Comparison of ENCODE assay signal across 10 cellular contexts in the genomic region with DNA sequence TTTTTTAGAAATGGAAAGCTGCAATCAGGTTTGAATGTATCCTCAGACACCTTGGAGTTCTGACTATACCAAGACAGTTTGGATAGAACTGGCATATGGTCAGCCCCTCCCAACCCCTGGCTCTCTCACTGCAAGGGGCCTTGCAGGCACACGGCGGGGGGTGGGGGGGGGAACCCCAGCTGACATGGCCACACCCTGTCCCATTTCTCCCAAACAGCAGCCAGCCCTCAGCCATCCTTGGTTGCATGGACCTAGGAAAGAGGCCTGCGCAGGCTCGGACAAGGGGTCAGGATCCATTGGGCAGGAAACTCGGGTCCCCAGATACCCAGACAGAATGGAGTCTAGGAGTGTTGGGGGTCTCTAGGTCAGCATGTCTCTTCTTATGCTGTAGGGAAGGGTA. TPM values are rescaled to one million over a fixed set of nuclear protein-coding genes. Genes with fewer than 3 reads are reported as not detected.
DNase-seq lines count a peak whose midpoint lies in the region; ATAC-seq, FAIRE-seq and TF ChIP-seq lines count a peak whose summit lies in the region.
"Had no signal": no experiment of that assay in that cellular context is flagged by ENCODE, and none has a peak within 500 bp of the region (broad histone marks: within the 10 kb centered on the region; RNA-seq: fewer than 3 reads in every experiment).

No MANE protein-coding gene starts in this region.

- TF ChIP-seq CTCF in HCT116 (IDR thresholded peaks at IDR 0.05 in 2 of 3, conservative IDR thresholded peaks at IDR 0.05 in 1 of 3; ENCODE audit: borderline replicate concordance in 1 of 3, insufficient read depth in 1 of 3, low read depth in 2 of 3, low read length in 2 of 3) (no peak), GM12878 (IDR thresholded peaks at IDR 0.05 in 2 of 3, conservative IDR thresholded peaks at IDR 0.05 in 1 of 3; ENCODE audit: control insufficient read depth in 2 of 3, extremely low read depth in 1 of 3, insufficient read depth in 1 of 3, low read depth in 3 of 3, low read length in 3 of 3) (no peak), nephron progenitor cell (IDR thresholded peaks at IDR 0.05) (no peak), prostate gland (IDR thresholded peaks at IDR 0.05) (no peak)

- CTCF ChIA-PET in HCT116 (lab: Charles Lee) (interaction anchor here (1.2 to 2.4 kb wide), 7 partner anchors 8 to 101 kb away, joined by 3 to 22 read pairs (median 7); partner anchors contain the start of gene RPL32), GM12878 (lab: Yijun Ruan, JAX) (interaction anchor here (0.9 to 3.7 kb wide), 5 partner anchors 8 to 217 kb away, joined by 3 to 22 read pairs (median 4); partner anchors contain the start of genes RPL32 and TMEM40)

- POLR2A ChIA-PET in HCT116 (lab: Charles Lee) = interaction anchor here (1.1 to 1.5 kb wide), 2 partner anchors 12 to 21 kb away, joined by 3 read pairs; no protein-coding TSS in a partner anchor
- POLR2A ChIA-PET in GM12878 (lab: Charles Lee) = interaction anchor here (0.9 kb wide), 1 partner anchor 211 kb away, joined by 3 read pairs; no protein-coding TSS in a partner anchor

- intact Hi-C loops in HCT116 (cut with micrococcal nuclease) = no loop called here
- intact Hi-C loops in GM12878 (cut with micrococcal nuclease; ENCODE audit: unreplicated experiment) = no loop called here
- intact Hi-C loops in prostate gland (cut with DNase I) = no loop called here

- H3K4me3 Mint-ChIP-seq in CD4-positive, CD25-positive, alpha-beta regulatory T cell = peak overlapping the region; percentile 16 to 91 (median 77)
- H3K4me3 Mint-ChIP-seq in nephron progenitor cell = peak overlapping the region; percentile 59

- H3K79me2 ChIP-seq in HCT116 (ENCODE audit: insufficient read depth, low read length) (no peaks in the 10 kb centered on the region), GM12878 (ENCODE audit: control insufficient read depth, insufficient read depth, low read length) (no peaks in the 10 kb centered on the region)

- TF ChIP-seq RAD21 in HCT116 (IDR thresholded peaks at IDR 0.05; ENCODE audit: low read depth) (no peak), GM12878 (IDR thresholded peaks at IDR 0.05; ENCODE audit: insufficient read depth, low read depth, low read length) (no peak)

- RAD21 ChIA-PET in HCT116 (lab: Charles Lee; ENCODE audit: low non-redundant PET in 1 of 2, low total read pairs in 2 of 2, uncharacterized antibody in 2 of 2, unreplicated experiment in 2 of 2) = no interaction called here
- RAD21 ChIA-PET in GM12878 (lab: Charles Lee; ENCODE audit: unreplicated experiment) = interaction anchor here (1.0 kb wide), 1 partner anchor 80 kb away, joined by 4 read pairs; no protein-coding TSS in a partner anchor

- SMC1A ChIA-PET in GM12878 (lab: Charles Lee; ENCODE audit: uncharacterized antibody, unreplicated experiment) = interaction anchor here (1.2 kb wide), 1 partner anchor 104 kb away, joined by 3 read pairs; no protein-coding TSS in a partner anchor

- no peaks in the 10 kb centered on the region for H4K20me1 ChIP-seq in HCT116 (ENCODE audit: insufficient read depth)
- H4K20me1 ChIP-seq in GM12878 (ENCODE audit: control insufficient read depth, insufficient read depth) = no peaks in the 10 kb centered on the region; the same call in 1 of the 2 replicates

- no peak for TF ChIP-seq EP300 in GM12878 (IDR thresholded peaks at IDR 0.05; ENCODE audit: borderline replicate concordance in 1 of 2, control insufficient read depth in 1 of 2, low read depth in 2 of 2, low read length in 2 of 2)

- no peaks in the 10 kb centered on the region for H3K36me3 Mint-ChIP-seq in CD4-positive, CD25-positive, alpha-beta regulatory T cell
- no peaks in the 10 kb centered on the region for H3K36me3 Mint-ChIP-seq in nephron progenitor cell (ENCODE audit: low read depth)

- no peak for ATAC-seq in CD4-positive, CD25-positive, alpha-beta regulatory T cell (ENCODE audit: low read depth in 2 of 2)
- ATAC-seq in HCT116 = no peak
- ATAC-seq in GM12878 = no peak
- no peak for ATAC-seq in HG03565 (IDR thresholded peaks at IDR 0.05; ENCODE audit: unreplicated experiment)

- H3K36me3 ChIP-seq in CD4-positive, CD25-positive, alpha-beta regulatory T cell (ENCODE audit: control insufficient read depth, insufficient read depth, low read length) = no peaks in the 10 kb centered on the region
- H3K36me3 ChIP-seq in HCT116 (ENCODE audit: control insufficient read depth in 1 of 2, insufficient read depth in 2 of 2, low read length in 2 of 2) (no peaks in the 10 kb centered on the region), GM12878 (ENCODE audit: control insufficient read depth in 2 of 2, insufficient read depth in 2 of 2, low read length in 1 of 2) (no peaks in the 10 kb centered on the region), prostate gland (no peaks in the 10 kb centered on the region)

- peak overlapping the region; percentile 45 for H3K4me3 ChIP-seq in CD4-positive, CD25-positive, alpha-beta regulatory T cell (ENCODE audit: low read depth, low read length)
- H3K4me3 ChIP-seq in HCT116 (replicated peaks in 1 of 2; ENCODE audit: low read depth in 1 of 2, low read length in 2 of 2) = no peak overlapping the region
- no peak overlapping the region for H3K4me3 ChIP-seq in GM12878
- H3K4me3 ChIP-seq in prostate gland = no peak overlapping the region

- in situ Hi-C loops in GM12878 (cut with MboI) = no loop called here

- H3K27ac ChIP-seq in CD4-positive, CD25-positive, alpha-beta regulatory T cell (ENCODE audit: insufficient read depth, low read length, poor library complexity, severe bottlenecking) = no peak overlapping the region
- 0 out of 2 replicates have a peak overlapping the region, but pooled peaks have one; percentile 1 for H3K27ac ChIP-seq in HCT116 (ENCODE audit: low read depth, low read length)
- no peak overlapping the region for H3K27ac ChIP-seq in GM12878 (ENCODE audit: control insufficient read depth, insufficient read depth)
- peak overlapping the region in 1 of 2 donors; percentile 66 for H3K27ac ChIP-seq in prostate gland

- DNase-seq in CD4-positive, CD25-positive, alpha-beta regulatory T cell = no peak
- no peak for DNase-seq in HCT116 (ENCODE audit: low read depth, low spot score)
- DNase-seq in GM12878 (ENCODE audit: low read depth, low spot score) = no peak
- DNase-seq in nephron progenitor cell = no peak
- no peak for DNase-seq in prostate gland (ENCODE audit: low spot score)
- no peak for DNase-seq in AG08396 (ENCODE audit: low spot score)
- DNase-seq in NOMO-1 treated with dmso at 0.1 percent for 144 hours (lab: John Stamatoyannopoulos, UW; ENCODE audit: unreplicated experiment) = no peak

- H3K9me3 Mint-ChIP-seq in CD4-positive, CD25-positive, alpha-beta regulatory T cell = peaks cover 0 to 1% (median 0%) of the 10 kb centered on the region in 7 donors
- no peaks in the 10 kb centered on the region for H3K9me3 Mint-ChIP-seq in nephron progenitor cell
- H3K9me3 Mint-ChIP-seq: stimulated activated naive CD8-positive, alpha-beta T cell treated with anti-CD3 and anti-CD28 coated beads, Interleukin-15, amount 100 ng/mL, for 72 hours had no signal

- peaks cover 0 to 18% (median 8%) of the 10 kb centered on the region in 4 donors for H3K4me1 Mint-ChIP-seq in CD4-positive, CD25-positive, alpha-beta regulatory T cell
- peaks cover 6% of the 10 kb centered on the region for H3K4me1 Mint-ChIP-seq in nephron progenitor cell

- no TSS peak for BruUV-seq in HCT116 (replicated peaks; lab: Mats Ljungman, UMichigan)
- no TSS peak for BruUV-seq in GM12878 (replicated peaks; lab: Mats Ljungman, UMichigan)

- no peak for FAIRE-seq in GM12878 (lab: Jason Lieb, UNC)

- no peaks in the 10 kb centered on the region for H3K9me3 ChIP-seq in CD4-positive, CD25-positive, alpha-beta regulatory T cell (ENCODE audit: control insufficient read depth in 2 of 2, low read length in 2 of 2)
- H3K9me3 ChIP-seq in HCT116 (ENCODE audit: control insufficient read depth in 1 of 2, insufficient read depth in 1 of 2, low read depth in 1 of 2, low read length in 2 of 2) = no peaks in the 10 kb centered on the region
- H3K9me3 ChIP-seq in GM12878 (replicated peaks; ENCODE audit: control insufficient read depth, insufficient read depth, low read length) = no peaks in the 10 kb centered on the region
- H3K9me3 ChIP-seq in prostate gland = no peaks in the 10 kb centered on the region
- H3K9me3 ChIP-seq: Peyer's patch had no signal

- H3K4me2 ChIP-seq in HCT116 (ENCODE audit: low read length) (peak overlapping the region; percentile 86; the same call in 1 of the 2 replicates), GM12878 (ENCODE audit: control insufficient read depth, insufficient read depth) (peak overlapping the region; percentile 91; the same call in 1 of the 2 replicates)

- peak overlapping the region; percentile 62 to 88 (median 79) for H3K27ac Mint-ChIP-seq in CD4-positive, CD25-positive, alpha-beta regulatory T cell
- no peak overlapping the region for H3K27ac Mint-ChIP-seq in nephron progenitor cell

- H3K9me2 ChIP-seq in HCT116 (ENCODE audit: insufficient read depth) = no peaks in the 10 kb centered on the region

- H2AFZ ChIP-seq in HCT116 (ENCODE audit: low read depth, low read length, poor library complexity, severe bottlenecking) (peak overlapping the region; percentile 93), GM12878 (ENCODE audit: control insufficient read depth, low read depth, low read length) (no peak overlapping the region)

- TF ChIP-seq POLR2A in HCT116 (IDR thresholded peaks at IDR 0.05; ENCODE audit: borderline replicate concordance, extremely low read depth, insufficient read depth, insufficient read length) (no peak), GM12878 (IDR thresholded peaks at IDR 0.05; ENCODE audit: low read depth, low read length) (no peak), prostate gland (IDR thresholded peaks at IDR 0.05) (no peak)

- H3K9ac ChIP-seq in HCT116 (ENCODE audit: low read length) (no peak overlapping the region), GM12878 (ENCODE audit: control insufficient read depth, insufficient read depth, low read length) (no peak overlapping the region)

- H3K4me1 ChIP-seq in CD4-positive, CD25-positive, alpha-beta regulatory T cell (ENCODE audit: control insufficient read depth, insufficient read depth, low read length, poor library complexity, severe bottlenecking) = peaks cover 9% of the 10 kb centered on the region
- H3K4me1 ChIP-seq in HCT116 (ENCODE audit: control insufficient read depth in 1 of 2, insufficient read depth in 2 of 2, low read length in 2 of 2) (peaks cover 9 to 16% of the 10 kb centered on the region in 2 experiments), GM12878 (ENCODE audit: control insufficient read depth, insufficient read depth, low read length) (no peaks in the 10 kb centered on the region), prostate gland (replicated peaks) (no peaks in the 10 kb centered on the region)
- H3K4me1 ChIP-seq: Peyer's patch had no signal

- peaks cover 3% of the 10 kb centered on the region for H3K27me3 Mint-ChIP-seq in CD4-positive, CD25-positive, alpha-beta regulatory T cell
- peaks cover 4% of the 10 kb centered on the region for H3K27me3 Mint-ChIP-seq in nephron progenitor cell (ENCODE audit: low read depth, poor library complexity)
- H3K27me3 Mint-ChIP-seq: stimulated activated naive CD8-positive, alpha-beta T cell treated with anti-CD3 and anti-CD28 coated beads, Interleukin-15, amount 100 ng/mL, for 72 hours had no signal

- 57% methylated on average over 5 of the region's 5 CpGs for WGBS in GM12878 (ENCODE audit: insufficient coverage, insufficient replicate concordance, low lambda C conversion rate, missing lambda C conversion rate)
- 72% methylated on average over 5 of the region's 5 CpGs for WGBS in prostate gland

- no peaks in the 10 kb centered on the region for H3K27me3 ChIP-seq in CD4-positive, CD25-positive, alpha-beta regulatory T cell (ENCODE audit: control insufficient read depth, insufficient read depth, low read length)
- H3K27me3 ChIP-seq in HCT116 (ENCODE audit: insufficient read depth, low read length) = no peaks in the 10 kb centered on the region
- peaks cover 0 to 2% of the 10 kb centered on the region in 2 experiments; a peak in 1 of 4 replicates for H3K27me3 ChIP-seq in GM12878 (replicated peaks in 1 of 2; ENCODE audit: control insufficient read depth in 2 of 2, insufficient read depth in 2 of 2, low read length in 1 of 2)
- no peaks in the 10 kb centered on the region for H3K27me3 ChIP-seq in prostate gland (replicated peaks; ENCODE audit: insufficient read depth)
- H3K27me3 ChIP-seq: Peyer's patch had no signal

RNA-seq across cellular contexts. Expression of gene CAND2, which starts 14.5 kb away (rescaled TPM):
- total RNA-seq in CD4-positive, CD25-positive, alpha-beta regulatory T cell = 0.72 TPM
- under 1 TPM; 0.63 to 0.98 (median 0.83) TPM for polyA plus RNA-seq in CD4-positive, CD25-positive, alpha-beta regulatory T cell
- total RNA-seq in HCT116 (2021; ENCODE audit: unreplicated experiment) (not detected), GM12878 (2014; rRNA removed) (0.73 and 0.82 TPM in 2 replicates), GM12878 (2014; rRNA removed; fragmentation: Illumina TruSeq; extraction: Trizol) (0.36 and 0.37 TPM in 2 replicates), GM12878 (2021) (1.6 and 1.9 TPM in 2 replicates), prostate gland (10 to 100 TPM in 1 of 2 donors, 1 to 10 TPM in 1; 8.4 to 86.3 TPM)
- polyA plus RNA-seq in HCT116 (2012) = 0.06 and 0.16 TPM in 2 replicates
- 0.46 and 1.2 TPM in 2 replicates for total RNA-seq in GM12878 (2013; cell fraction: nucleolus; rRNA removed)
- polyA plus RNA-seq in GM12878 (2011; ENCODE audit: low read depth) = 0.14 TPM
- polyA plus RNA-seq in GM12878 (2011; rRNA removed) (0.03 and 0.10 TPM in 2 replicates), GM12878 (2014; fragmentation: Illumina TruSeq; extraction: Trizol) (0.06 and 0.40 TPM in 2 replicates), GM12878 (2014; fragmentation: Nextera tagmentation; extraction: Ambion mirVana) (under 1 TPM; 0.03 to 0.11 TPM), GM12878 (2014; rRNA removed) (0.61 and 0.82 TPM in 2 replicates), GM12878 (2016; fragmentation: Nextera tagmentation; extraction: Ambion mirVana) (1 to 10 TPM in 1 of 2 experiments, under 1 TPM in 1; 0.64 to 1.0 TPM)
- polyA plus RNA-seq in GM12878 (2011; cell fraction: cytosol; rRNA removed) = 0.04 and 0.07 TPM in 2 replicates
- polyA plus RNA-seq in GM12878 (2011; cell fraction: nucleus; rRNA removed) = 0.15 and 0.41 TPM in 2 replicates
- polyA plus RNA-seq in GM12878 (2012) = 0.24 and 0.32 TPM in 2 replicates
- 0.10 TPM in 1 of 2 replicates, not detected in the other for polyA minus RNA-seq in GM12878 (2011; rRNA and poly(A)+ RNA removed)
- not detected in 2 replicates for polyA minus RNA-seq in GM12878 (2011; cell fraction: cytosol; rRNA and poly(A)+ RNA removed)
- not detected in 2 replicates for polyA minus RNA-seq in GM12878 (2011; cell fraction: nucleus; rRNA and poly(A)+ RNA removed)

RNA-seq across cellular contexts. Expression of gene RPL32, which starts 30.4 kb away (rescaled TPM):
- total RNA-seq in CD4-positive, CD25-positive, alpha-beta regulatory T cell = 2,250 TPM
- polyA plus RNA-seq in CD4-positive, CD25-positive, alpha-beta regulatory T cell = 1,000 to 10,000 TPM; 2,316 to 3,950 (median 3,295) TPM
- total RNA-seq in HCT116 (2021; ENCODE audit: unreplicated experiment) (1,853 TPM), GM12878 (2014; rRNA removed) (2,707 and 2,818 TPM in 2 replicates), GM12878 (2014; rRNA removed; fragmentation: Illumina TruSeq; extraction: Trizol) (3,926 and 3,952 TPM in 2 replicates), GM12878 (2021) (2,298 and 2,376 TPM in 2 replicates), prostate gland (1,000 to 10,000 TPM in 1 of 2 donors, 100 to 1,000 TPM in 1; 851 to 1,881 TPM)
- polyA plus RNA-seq in HCT116 (2012) = 3,831 and 4,369 TPM in 2 replicates
- total RNA-seq in GM12878 (2013; cell fraction: nucleolus; rRNA removed) = 220 and 242 TPM in 2 replicates
- polyA plus RNA-seq in GM12878 (2011; ENCODE audit: low read depth) = 3,831 TPM
- polyA plus RNA-seq in GM12878 (2011; rRNA removed) (3,443 and 3,447 TPM in 2 replicates), GM12878 (2014; fragmentation: Illumina TruSeq; extraction: Trizol) (5,147 and 5,597 TPM in 2 replicates), GM12878 (2014; fragmentation: Nextera tagmentation; extraction: Ambion mirVana) (1,000 to 10,000 TPM; 3,252 to 3,662 TPM), GM12878 (2014; rRNA removed) (4,075 and 4,194 TPM in 2 replicates), GM12878 (2016; fragmentation: Nextera tagmentation; extraction: Ambion mirVana) (1,000 to 10,000 TPM; 1,533 to 1,667 TPM)
- 2,094 and 3,074 TPM in 2 replicates for polyA plus RNA-seq in GM12878 (2011; cell fraction: cytosol; rRNA removed)
- polyA plus RNA-seq in GM12878 (2011; cell fraction: nucleus; rRNA removed) = 755 and 1,231 TPM in 2 replicates
- polyA plus RNA-seq in GM12878 (2012) = 5,378 and 5,555 TPM in 2 replicates
- 1,701 and 1,707 TPM in 2 replicates for polyA minus RNA-seq in GM12878 (2011; rRNA and poly(A)+ RNA removed)
- 779 and 848 TPM in 2 replicates for polyA minus RNA-seq in GM12878 (2011; cell fraction: cytosol; rRNA and poly(A)+ RNA removed)
- polyA minus RNA-seq in GM12878 (2011; cell fraction: nucleus; rRNA and poly(A)+ RNA removed) = 190 and 283 TPM in 2 replicates

RNA-seq across cellular contexts. Expression of gene TMEM40, which starts 51.9 kb away (rescaled TPM):
- 4.4 TPM for total RNA-seq in CD4-positive, CD25-positive, alpha-beta regulatory T cell
- polyA plus RNA-seq in CD4-positive, CD25-positive, alpha-beta regulatory T cell = not detected
- 12.3 TPM for total RNA-seq in HCT116 (2021; ENCODE audit: unreplicated experiment)
- polyA plus RNA-seq in HCT116 (2012) = 18.8 and 19.6 TPM in 2 replicates
- total RNA-seq in GM12878 (2013; cell fraction: nucleolus; rRNA removed) = not detected in 2 replicates
- total RNA-seq in GM12878 (2014; rRNA removed) = 0.33 TPM in 1 of 2 replicates, not detected in the other
- not detected in 2 replicates for total RNA-seq in GM12878 (2014; rRNA removed; fragmentation: Illumina TruSeq; extraction: Trizol)
- 0.11 TPM in 1 of 2 replicates, not detected in the other for total RNA-seq in GM12878 (2021)
- not detected for polyA plus RNA-seq in GM12878 (2011; ENCODE audit: low read depth)
- 0.10 and 0.27 TPM in 2 replicates for polyA plus RNA-seq in GM12878 (2011; rRNA removed)
- 0.22 and 0.25 TPM in 2 replicates for polyA plus RNA-seq in GM12878 (2011; cell fraction: cytosol; rRNA removed)
- polyA plus RNA-seq in GM12878 (2011; cell fraction: nucleus; rRNA removed) = 0.21 and 0.32 TPM in 2 replicates
- 0.11 and 0.25 TPM in 2 replicates for polyA plus RNA-seq in GM12878 (2012)
- polyA plus RNA-seq in GM12878 (2014; fragmentation: Illumina TruSeq; extraction: Trizol) = 0.10 TPM in 1 of 2 replicates, not detected in the other
- polyA plus RNA-seq in GM12878 (2014; fragmentation: Nextera tagmentation; extraction: Ambion mirVana) = under 1 TPM; 0.13 to 0.35 TPM
- polyA plus RNA-seq in GM12878 (2014; rRNA removed) = 0.19 TPM in 1 of 2 replicates, not detected in the other
- polyA plus RNA-seq in GM12878 (2016; fragmentation: Nextera tagmentation; extraction: Ambion mirVana) = under 1 TPM; 0.33 to 0.46 TPM
- 0.67 TPM in 1 of 2 replicates, not detected in the other for polyA minus RNA-seq in GM12878 (2011; rRNA and poly(A)+ RNA removed)
- not detected in 2 replicates for polyA minus RNA-seq in GM12878 (2011; cell fraction: cytosol; rRNA and poly(A)+ RNA removed)
- not detected in 2 replicates for polyA minus RNA-seq in GM12878 (2011; cell fraction: nucleus; rRNA and poly(A)+ RNA removed)
- 1 to 10 TPM; 1.9 to 8.5 TPM for total RNA-seq in prostate gland
- total RNA-seq: Peyer's patch had no signal
